In the genomic region with DNA sequence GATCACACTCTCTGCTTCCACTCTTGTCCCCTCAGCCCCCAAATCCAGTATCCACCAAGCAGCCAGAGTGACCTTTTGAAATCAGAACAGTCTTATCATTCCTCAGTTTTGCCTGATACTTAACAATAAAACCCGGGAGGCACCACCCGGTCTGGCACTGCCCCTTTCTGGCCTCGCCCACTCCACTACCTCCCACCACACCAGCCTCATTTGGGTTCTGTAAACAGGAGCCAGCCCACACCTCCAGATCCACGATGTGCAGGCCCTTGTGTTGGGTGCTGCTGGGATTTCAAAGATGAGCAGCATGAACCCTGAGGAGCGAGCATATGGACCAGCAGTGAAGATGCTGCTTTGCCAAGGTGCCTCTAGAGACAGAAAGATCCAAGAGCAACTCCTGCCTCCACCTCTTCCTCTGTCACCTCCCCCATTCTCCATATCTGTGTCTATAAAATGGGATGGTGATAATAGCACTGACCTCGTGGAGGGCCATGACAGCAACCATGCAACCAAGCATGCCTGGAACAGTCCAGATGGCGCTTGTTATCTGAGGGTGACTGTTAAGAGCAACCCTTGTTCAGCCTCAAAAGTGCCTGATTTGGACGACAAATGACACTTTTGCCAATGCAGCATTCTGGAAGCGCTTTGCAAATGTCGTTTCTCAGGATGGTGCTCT, we compare ENCODE assay signal across 18 cellular contexts.
DNase-seq lines count a peak whose midpoint lies in the region; ATAC-seq and TF ChIP-seq lines count a peak whose summit lies in the region.
"Had no signal": no experiment of that assay in that cellular context is flagged by ENCODE, and none has a peak within 500 bp of the region (broad histone marks: within the 10 kb centered on the region; RNA-seq: fewer than 3 reads in every experiment).

No MANE protein-coding gene starts in this region.

- H3K4me1 Mint-ChIP-seq in glutamatergic neuron (ENCODE audit: low read depth, unreplicated experiment) = peaks cover 27% of the 10 kb centered on the region
- H3K4me1 Mint-ChIP-seq: CD14-positive monocyte; CD4-positive, alpha-beta memory T cell had no signal

- H3K4me1 ChIP-seq in HEK293 (ENCODE audit: control insufficient read depth, insufficient read depth, low read length) (no peaks in the 10 kb centered on the region), testis (no peaks in the 10 kb centered on the region)
- H3K4me1 ChIP-seq: BLaER1 had no signal

- no peak for TF ChIP-seq POLR2A in testis (IDR thresholded peaks at IDR 0.05)

- 63 to 69% methylated on average over 10 of the region's 10 CpGs for WGBS in testis, 2 donors

- peaks cover 5% of the 10 kb centered on the region for H3K9me3 Mint-ChIP-seq in glutamatergic neuron (ENCODE audit: unreplicated experiment)
- H3K9me3 Mint-ChIP-seq: CD14-positive monocyte, H9 had no signal

- in situ Hi-C loops in ACHN (cut with HindIII; ENCODE audit: low pct_ligation_motif_present, low pct_unique_long_range_greater_than_20kb, low sequenced_read_pairs) = no loop called here

- ATAC-seq in HG03469 (IDR thresholded peaks at IDR 0.05; ENCODE audit: unreplicated experiment) = no peak
- ATAC-seq: K562 had no signal

- DNase-seq in cerebellum (ENCODE audit: low spot score) = peak; percentile 60
- no peak for DNase-seq in glutamatergic neuron
- no peak for DNase-seq in NCI-H128 (lab: John Stamatoyannopoulos, UW; ENCODE audit: unreplicated experiment)
- DNase-seq in ACHN = no peak
- no peak for DNase-seq in testis
- DNase-seq: AML-193; CD4-positive, alpha-beta memory T cell; DMS153; DMS79; GF-D8; GOT3; H9; IMR-90 had no signal

- intact Hi-C loops in testis (cut with DNase I; ENCODE audit: low total_unique reads) = no loop called here

- CTCF ChIA-PET in HEK293 (lab: Yijun Ruan, JAX) = interaction anchor here (0.9 kb wide), 1 partner anchor 9 kb away, joined by 4 read pairs; no protein-coding TSS in a partner anchor

- no peak overlapping the region for H3K4me3 ChIP-seq in HEK293 (ENCODE audit: low read depth, low read length)
- H3K4me3 ChIP-seq in testis = no peak overlapping the region
- H3K4me3 ChIP-seq: BLaER1, K562 had no signal

- no peaks in the 10 kb centered on the region for H3K27me3 ChIP-seq in testis
- H3K27me3 ChIP-seq: BLaER1 had no signal

- H3K27ac ChIP-seq in HEK293 (ENCODE audit: extremely low read depth, low read depth, low read length) (no peak overlapping the region), testis (no peak overlapping the region)
- H3K27ac ChIP-seq: BLaER1 had no signal

- H3K27ac Mint-ChIP-seq in glutamatergic neuron (ENCODE audit: unreplicated experiment) = no peak overlapping the region
- H3K27ac Mint-ChIP-seq: CD14-positive monocyte had no signal

- no peaks in the 10 kb centered on the region for H3K36me3 ChIP-seq in HEK293 (ENCODE audit: control insufficient read depth in 2 of 2, insufficient read depth in 1 of 2, low read length in 2 of 2)
- no peaks in the 10 kb centered on the region for H3K36me3 ChIP-seq in testis (ENCODE audit: low read depth, missing control alignments)
- H3K36me3 ChIP-seq: BLaER1 had no signal

- no peaks in the 10 kb centered on the region for H3K36me3 Mint-ChIP-seq in glutamatergic neuron (ENCODE audit: unreplicated experiment)
- H3K36me3 Mint-ChIP-seq: CD14-positive monocyte; CD4-positive, alpha-beta memory T cell had no signal

- peaks cover 6% of the 10 kb centered on the region for H3K27me3 Mint-ChIP-seq in glutamatergic neuron (ENCODE audit: unreplicated experiment)

- POLR2A ChIA-PET in HEK293 (lab: Yijun Ruan, JAX) = no interaction called here

- TF ChIP-seq CTCF in HEK293 (tag by site-specific recombination; IDR thresholded peaks at IDR 0.05) (no peak), glutamatergic neuron (IDR thresholded peaks at IDR 0.05; ENCODE audit: partially characterized antibody, unreplicated experiment) (no peak), testis (IDR thresholded peaks at IDR 0.05) (no peak)

- peak overlapping the region; percentile 0 for H3K4me3 Mint-ChIP-seq in glutamatergic neuron (ENCODE audit: unreplicated experiment)
- H3K4me3 Mint-ChIP-seq: CD4-positive, alpha-beta memory T cell; H9 had no signal

- no peaks in the 10 kb centered on the region for H3K9me3 ChIP-seq in HEK293 (ENCODE audit: control insufficient read depth, insufficient read depth, low read depth, low read length)
- H3K9me3 ChIP-seq in testis = no peaks in the 10 kb centered on the region
- H3K9me3 ChIP-seq: BLaER1 had no signal

TF ChIP-seq in HEK293, 187 proteins besides CTCF, POLR2A, EP300 and RAD21:
- TF ChIP-seq EGR2 (tag by site-specific recombination; IDR thresholded peaks at IDR 0.05; ENCODE audit: low read depth) = peak; percentile 92
- no peak for TF ChIP-seq ZNF558 (tag by site-specific recombination; IDR thresholded peaks at IDR 0.05)
- peak; percentile 85 for TF ChIP-seq ZFHX2 (tag by site-specific recombination; conservative IDR thresholded peaks at IDR 0.05)
